1 cellular context compared by ENCODE assay signal in the genomic region with DNA sequence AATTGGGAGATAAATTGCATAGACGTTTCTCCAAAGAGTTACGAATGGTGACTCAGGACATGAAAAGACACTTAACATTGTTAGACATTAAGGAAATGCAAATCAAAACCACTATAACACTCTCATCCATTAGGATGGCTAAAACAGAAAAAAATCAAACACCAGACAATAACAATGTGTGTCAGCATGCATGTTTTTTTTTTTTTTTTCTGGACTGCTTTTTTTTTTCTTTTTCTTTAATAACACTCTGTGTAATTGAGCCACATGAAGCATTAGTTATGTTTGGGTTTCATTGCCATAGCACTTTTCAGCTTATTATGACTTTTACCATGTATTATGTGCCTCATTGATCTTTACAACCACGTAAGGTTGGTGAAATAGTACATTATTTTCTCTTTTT.
TF ChIP-seq lines count a peak whose summit lies in the region.

No MANE protein-coding gene starts in this region.

TF ChIP-seq in IMR-90, 13 proteins besides CTCF, POLR2A, EP300 and RAD21 (continued from another document):
- TF ChIP-seq USF2 (IDR thresholded peaks at IDR 0.05; ENCODE audit: low read depth, low read length) (no peak), MXI1 (IDR thresholded peaks at IDR 0.05; ENCODE audit: borderline replicate concordance, low read depth, low read length) (no peak), SMC3 (IDR thresholded peaks at IDR 0.05; ENCODE audit: low read depth, low read length) (no peak)
TF ChIP-seq in IMR-90: peak in this region for 0.
